30 cellular contexts compared by ENCODE assay signal in genomic region chr10:121844537-121844936, GRCh38.
"Had no signal": no experiment of that assay in that cellular context is flagged by ENCODE, and none has a peak within 500 bp of the region (broad histone marks: within the 10 kb centered on the region; RNA-seq: fewer than 3 reads in every experiment).

No MANE protein-coding gene starts in this region.

- H3K36me3 ChIP-seq: MG63 had no signal

- H2AFZ ChIP-seq: PC-9 had no signal

- H3K4me1 ChIP-seq: SJCRH30 had no signal

- H3K9me3 ChIP-seq: MG63, SJCRH30 had no signal

- FAIRE-seq: RCC 7860 had no signal

- H3K27ac ChIP-seq: PC-9, RWPE1, SJCRH30, SK-N-MC had no signal

- H3K27me3 ChIP-seq: MG63, SJCRH30 had no signal

- ATAC-seq: Panc1, Right ventricle myocardium inferior, T-cell, T-helper 17 cell had no signal

- H3K4me2 ChIP-seq: PC-9 had no signal

- H3K4me3 ChIP-seq: MG63, PC-9, SJCRH30, SK-N-MC had no signal

- DNase-seq: Kasumi-1, MG63, NCI-H1092, NCI-H1105, NCI-H1417 treated with DMSO at 0.1 percent for 48 hours, NCI-H1436 treated with DMSO at 0.1 percent for 48 hours, NCI-H1694 treated with DMSO at 0.1 percent for 48 hours, NCI-H187 treated with DMSO at 0.1 percent for 48 hours, NCI-H2029, NCI-H2081, NCI-H2227 treated with DMSO at 0.1 percent for 48 hours, NCI-H345, NCI-H446, NCI-H510A, NCI-H524, NCI-H526, NCI-H69, NCI-H748 treated with DMSO at 0.1 percent for 48 hours, NCI-H82, PC-9, SHP77, SIG-M5, SJCRH30, T-cell, T-helper 17 cell had no signal
